In the genomic region with DNA sequence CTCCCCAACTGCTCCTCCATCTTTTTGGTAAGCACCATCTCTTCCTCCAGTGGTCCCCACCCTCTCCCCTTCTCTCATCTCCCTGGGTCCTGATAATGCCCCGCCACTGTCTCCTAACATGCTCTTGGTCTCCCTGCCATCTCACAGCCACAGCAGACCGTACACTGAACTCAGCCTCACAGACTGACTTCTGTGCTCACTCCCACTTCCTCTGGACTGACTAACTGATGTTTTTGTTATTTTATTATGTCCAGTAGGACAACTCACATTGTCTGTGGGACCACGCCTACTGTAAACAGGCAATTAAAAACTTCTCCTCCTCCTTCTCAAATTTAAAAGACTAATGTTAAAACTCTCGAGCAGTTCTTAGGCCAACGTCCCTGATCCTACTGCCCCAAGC, we compare ENCODE assay signal across 24 cellular contexts. TPM values are rescaled to one million over a fixed set of nuclear protein-coding genes. Genes with fewer than 3 reads are reported as not detected.
A peak's percentile ranks its signal among the peaks of the same experiment; 100 is the strongest.
DNase-seq lines count a peak whose midpoint lies in the region; ATAC-seq and TF ChIP-seq lines count a peak whose summit lies in the region.
"Had no signal": no experiment of that assay in that cellular context is flagged by ENCODE, and none has a peak within 500 bp of the region (broad histone marks: within the 10 kb centered on the region; RNA-seq: fewer than 3 reads in every experiment).

No MANE protein-coding gene starts in this region.

- H2BK12ac ChIP-seq in neuronal stem cell (ENCODE audit: low read length), result no peak overlapping the region

- peaks cover 7% of the 10 kb centered on the region for H3K79me1 ChIP-seq in neuronal stem cell (ENCODE audit: low read depth, low read length)

- H3K9ac ChIP-seq in BLaER1 treated with 17β-estradiol and CSF1 and Interleukin-3, amounts not matched to agents 10 nM and 100 nM, result no peak overlapping the region
- H3K9ac ChIP-seq in GM23248 (no peak overlapping the region), neuronal stem cell (ENCODE audit: low read depth, low read length, poor library complexity) (no peak overlapping the region)

- no peaks in the 10 kb centered on the region for H3K9me3 ChIP-seq in BLaER1 treated with 17β-estradiol and CSF1 and Interleukin-3, amounts not matched to agents 10 nM and 100 nM (replicated peaks in 1 of 11)
- H3K9me3 ChIP-seq in GM23248 (ENCODE audit: low read depth), result no peaks in the 10 kb centered on the region
- H3K9me3 ChIP-seq in neuronal stem cell (replicated peaks in 1 of 2; ENCODE audit: control insufficient read depth in 2 of 2, insufficient read depth in 1 of 2, low read depth in 1 of 2, low read length in 2 of 2), result no peaks in the 10 kb centered on the region
- H3K9me3 ChIP-seq: body of pancreas, mucosa of descending colon, prostate gland, thyroid gland had no signal

- no peaks in the 10 kb centered on the region for H3K36me3 ChIP-seq in BLaER1 treated with 17β-estradiol and CSF1 and Interleukin-3, amounts not matched to agents 10 nM and 100 nM
- no peaks in the 10 kb centered on the region for H3K36me3 ChIP-seq in GM23248 (ENCODE audit: low read depth)
- no peaks in the 10 kb centered on the region for H3K36me3 ChIP-seq in neuronal stem cell (replicated peaks in 1 of 2; ENCODE audit: control insufficient read depth in 2 of 2, insufficient read depth in 2 of 2, low read length in 2 of 2)
- H3K36me3 ChIP-seq in GM23338 (ENCODE audit: insufficient read depth), result no peaks in the 10 kb centered on the region
- H3K36me3 ChIP-seq: prostate gland, thyroid gland had no signal

- no peak overlapping the region for H3K18ac ChIP-seq in neuronal stem cell (ENCODE audit: low read length)

- H3F3A ChIP-seq in GM23248 (ENCODE audit: insufficient read depth), result no peaks in the 10 kb centered on the region
- no peaks in the 10 kb centered on the region for H3F3A ChIP-seq in GM23338 (replicated peaks; ENCODE audit: low read depth)

- H2BK5ac ChIP-seq in neuronal stem cell (ENCODE audit: low read length), result no peak overlapping the region

- no peaks in the 10 kb centered on the region for H3K27me3 Mint-ChIP-seq in central memory CD8-positive, alpha-beta T cell
- peaks cover 31% of the 10 kb centered on the region for H3K27me3 Mint-ChIP-seq in GM23338 (ENCODE audit: insufficient read depth, low read depth, poor library complexity)

- H3K9me2 ChIP-seq in GM23248 (ENCODE audit: insufficient read depth) (no peaks in the 10 kb centered on the region), GM23338 (ENCODE audit: insufficient read depth) (no peaks in the 10 kb centered on the region)

- no peak for ATAC-seq in central memory CD8-positive, alpha-beta T cell (replicated peaks; ENCODE audit: extremely low read depth, poor library complexity, severe bottlenecking)
- ATAC-seq in HG02759 (IDR thresholded peaks at IDR 0.05; ENCODE audit: unreplicated experiment) (no peak), GM23338 (no peak), GM21447 (IDR thresholded peaks at IDR 0.05; ENCODE audit: unreplicated experiment) (no peak)
- ATAC-seq: body of pancreas; CD8-positive, alpha-beta T cell; GM12878; mucosa of descending colon had no signal

- H4K91ac ChIP-seq in neuronal stem cell (ENCODE audit: low read depth, low read length, poor library complexity), result no peak overlapping the region

- H3K27ac ChIP-seq in BLaER1 treated with 17β-estradiol and CSF1 and Interleukin-3, amounts not matched to agents 10 nM and 100 nM, result no peak overlapping the region
- H3K27ac ChIP-seq in GM23248, result no peak overlapping the region
- no peak overlapping the region for H3K27ac ChIP-seq in neuronal stem cell (replicated peaks; ENCODE audit: low read length)
- H3K27ac ChIP-seq in GM23338 (ENCODE audit: low read depth), result no peak overlapping the region
- H3K27ac ChIP-seq: body of pancreas, coronary artery, hepatocyte, prostate gland, thyroid gland had no signal

- H3K79me2 ChIP-seq in GM23248 (ENCODE audit: insufficient read depth), result no peaks in the 10 kb centered on the region
- no peaks in the 10 kb centered on the region for H3K79me2 ChIP-seq in GM23338 (replicated peaks; ENCODE audit: insufficient read depth)
- H3K79me2 ChIP-seq: hepatocyte had no signal

- H3K27ac Mint-ChIP-seq in central memory CD8-positive, alpha-beta T cell (ENCODE audit: low read depth), result peak overlapping the region; percentile 29
- no peak overlapping the region for H3K27ac Mint-ChIP-seq in GM23338
- H3K27ac Mint-ChIP-seq: CD8-positive, alpha-beta T cell had no signal

- peaks cover 27 to 91% (median 82%) of the 10 kb centered on the region in 10 experiments for H3K4me1 ChIP-seq in BLaER1 treated with 17β-estradiol and CSF1 and Interleukin-3, amounts not matched to agents 10 nM and 100 nM
- H3K4me1 ChIP-seq in GM23248 (ENCODE audit: insufficient read depth) (no peaks in the 10 kb centered on the region), neuronal stem cell (ENCODE audit: control insufficient read depth in 2 of 2, insufficient read depth in 1 of 2, low read depth in 1 of 2, low read length in 2 of 2) (peaks cover 5 to 8% of the 10 kb centered on the region in 2 donors), GM23338 (ENCODE audit: insufficient read depth) (peaks cover 8% of the 10 kb centered on the region)

- 36 to 39% methylated on average over 5 of the region's 5 CpGs for WGBS in GM23248 (ENCODE audit: low coverage in 1 of 2, low lambda C conversion rate in 2 of 2, missing lambda C conversion rate in 2 of 2), 2 experiments
- no CpG with 5 or more reads among the region's 5 CpGs for WGBS in neuronal stem cell (ENCODE audit: extremely low coverage in 2 of 2, insufficient read length in 2 of 2, insufficient replicate concordance in 1 of 2), 2 donors

- H2AK5ac ChIP-seq in neuronal stem cell (ENCODE audit: low read depth, low read length), result peak overlapping the region; percentile 34

- no peak overlapping the region for H3K14ac ChIP-seq in neuronal stem cell (ENCODE audit: low read length)

- H4K8ac ChIP-seq in neuronal stem cell (ENCODE audit: low read depth, low read length), result no peak overlapping the region

- H3K36me3 Mint-ChIP-seq in central memory CD8-positive, alpha-beta T cell (ENCODE audit: insufficient read depth), result peaks cover 3% of the 10 kb centered on the region
- H3K36me3 Mint-ChIP-seq in GM23338 (ENCODE audit: low read depth), result no peaks in the 10 kb centered on the region; the same call in 2 of the 3 replicates
- H3K36me3 Mint-ChIP-seq: CD8-positive, alpha-beta T cell had no signal

- no peak overlapping the region for H2AFZ ChIP-seq in GM23248
- H2AFZ ChIP-seq in neuronal stem cell (ENCODE audit: low read length), result no peak overlapping the region
- no peak overlapping the region for H2AFZ ChIP-seq in GM23338
- H2AFZ ChIP-seq: hepatocyte had no signal

- no peak overlapping the region for H3K4me3 Mint-ChIP-seq in central memory CD8-positive, alpha-beta T cell
- no peak overlapping the region for H3K4me3 Mint-ChIP-seq in GM23338
- H3K4me3 Mint-ChIP-seq: CD8-positive, alpha-beta T cell; neural crest cell had no signal

- peaks cover 0 to 19% (median 0%) of the 10 kb centered on the region in 11 experiments; a peak in 12 of 22 replicates for H4K20me1 ChIP-seq in BLaER1 treated with 17β-estradiol and CSF1 and Interleukin-3, amounts not matched to agents 10 nM and 100 nM
- H4K20me1 ChIP-seq in GM23248 (ENCODE audit: insufficient read depth) (no peaks in the 10 kb centered on the region), GM23338 (replicated peaks; ENCODE audit: insufficient read depth) (no peaks in the 10 kb centered on the region)

- no peak overlapping the region for H2BK120ac ChIP-seq in neuronal stem cell (ENCODE audit: low read depth, low read length)

- peak overlapping the region; percentile 37 for H3K23ac ChIP-seq in neuronal stem cell (ENCODE audit: low read depth, low read length, poor library complexity)

- TF ChIP-seq CTCF in GM23338 (conservative IDR thresholded peaks at IDR 0.05; ENCODE audit: low read depth in 2 of 2), result no peak

- no peak overlapping the region for H2BK15ac ChIP-seq in neuronal stem cell (ENCODE audit: low read length)

- no peak overlapping the region for H3K4me3 ChIP-seq in BLaER1 treated with 17β-estradiol and CSF1 and Interleukin-3, amounts not matched to agents 10 nM and 100 nM
- H3K4me3 ChIP-seq in GM23248 (no peak overlapping the region), neuronal stem cell (ENCODE audit: low read length in 2 of 2) (no peak overlapping the region), GM23338 (no peak overlapping the region)
- H3K4me3 ChIP-seq: body of pancreas, coronary artery, GM12878, hepatocyte, mucosa of descending colon, prostate gland, thyroid gland had no signal

- peak overlapping the region in 10 of 11 experiments; percentile 15 to 93 (median 77); a peak in 17 of 22 replicates for H3K4me2 ChIP-seq in BLaER1 treated with 17β-estradiol and CSF1 and Interleukin-3, amounts not matched to agents 10 nM and 100 nM
- H3K4me2 ChIP-seq in GM23248 (ENCODE audit: unreplicated experiment) (no peak overlapping the region), neuronal stem cell (ENCODE audit: insufficient read depth, low read length, poor library complexity, severe bottlenecking) (no peak overlapping the region), GM23338 (no peak overlapping the region)
- H3K4me2 ChIP-seq: hepatocyte had no signal

- H3K4ac ChIP-seq in neuronal stem cell (ENCODE audit: low read length), result no peak overlapping the region

- H3K9me3 Mint-ChIP-seq in central memory CD8-positive, alpha-beta T cell, result no peaks in the 10 kb centered on the region
- no peaks in the 10 kb centered on the region; the same call in 2 of the 3 replicates for H3K9me3 Mint-ChIP-seq in GM23338
- H3K9me3 Mint-ChIP-seq: CD8-positive, alpha-beta T cell; neural crest cell had no signal

- peaks cover 29% of the 10 kb centered on the region for H3K4me1 Mint-ChIP-seq in central memory CD8-positive, alpha-beta T cell
- H3K4me1 Mint-ChIP-seq in GM23338, result peaks cover 31% of the 10 kb centered on the region

- in situ Hi-C loops in GM23248 (cut with MboI), result no loop called here

- H3K27me3 ChIP-seq in BLaER1 treated with 17β-estradiol and CSF1 and Interleukin-3, amounts not matched to agents 10 nM and 100 nM, result peaks cover 0 to 24% (median 16%) of the 10 kb centered on the region in 11 experiments; a peak in 14 of 22 replicates
- 0 out of 2 replicates have a peak, but pooled peaks cover 3% of the 10 kb centered on the region for H3K27me3 ChIP-seq in GM23248 (replicated peaks; ENCODE audit: insufficient read depth)
- H3K27me3 ChIP-seq in neuronal stem cell (ENCODE audit: control insufficient read depth in 3 of 3, insufficient read depth in 3 of 3, low read depth in 1 of 3, low read length in 3 of 3), result peaks cover 0 to 39% (median 7%) of the 10 kb centered on the region in 3 experiments
- peaks cover 45% of the 10 kb centered on the region for H3K27me3 ChIP-seq in GM23338 (ENCODE audit: insufficient read depth)
- H3K27me3 ChIP-seq: body of pancreas, hepatocyte, thyroid gland had no signal

- DNase-seq in GM23248 (peak; percentile 9), neuronal stem cell (ENCODE audit: low spot score) (no peak), NCI-H1694 treated with DMSO at 0.1 percent for 48 hours (lab: John Stamatoyannopoulos, UW) (no peak), GM23338 (ENCODE audit: low spot score) (no peak)
- no peak for DNase-seq in central memory CD8-positive, alpha-beta T cell (ENCODE audit: low spot score in 2 of 2)
- DNase-seq: activated CD4-positive, alpha-beta T cell treated with anti-CD3 and anti-CD28 coated beads for 4 hours; CD8-positive, alpha-beta T cell; NCI-H1092 treated with DMSO at 0.1 percent for 48 hours; NCI-H2081 treated with DMSO at 0.1 percent for 48 hours; NCI-H446 treated with DMSO at 0.1 percent for 48 hours; SIG-M5; stimulated activated naive CD4-positive, alpha-beta T cell; T-helper 1 cell; thyroid gland had no signal

RNA-seq across cellular contexts. Expression of gene GNAZ, which starts 2.6 kb away (rescaled TPM):
- 0.25 and 0.65 TPM in 2 replicates for total RNA-seq in GM23248 (2014; rRNA removed; shearing (Covaris generic))
- polyA plus RNA-seq in GM23248 (2016; fragmentation: Nextera tagmentation; extraction: Ambion mirVana), result 0.24 and 0.25 TPM in 2 replicates
- polyA plus RNA-seq in neuronal stem cell (2013, experiment 1 of 2), result 36.9 TPM
- polyA plus RNA-seq in neuronal stem cell (2013, experiment 2 of 2), result 37.0 TPM
- 9.9 and 11.1 TPM in 2 replicates for total RNA-seq in GM23338 (2014; rRNA removed; shearing (Covaris generic))
- polyA plus RNA-seq in GM23338 (2016; fragmentation: Nextera tagmentation; extraction: Ambion mirVana), result 2.9 TPM in 2 replicates
- total RNA-seq: CD8-positive, alpha-beta T cell had no signal

Comparison
In these comparisons a context has a peak if more than half of its experiments do, and no peak if none do; other contexts are left out.
1. H3K4me2 ChIP-seq: peak in BLaER1 treated with 17β-estradiol and CSF1 and Interleukin-3, amounts not matched to agents 10 nM and 100 nM (10 of 11); none in GM23248 (single experiment), neuronal stem cell (single experiment) and GM23338 (single experiment).